In the genomic region with DNA sequence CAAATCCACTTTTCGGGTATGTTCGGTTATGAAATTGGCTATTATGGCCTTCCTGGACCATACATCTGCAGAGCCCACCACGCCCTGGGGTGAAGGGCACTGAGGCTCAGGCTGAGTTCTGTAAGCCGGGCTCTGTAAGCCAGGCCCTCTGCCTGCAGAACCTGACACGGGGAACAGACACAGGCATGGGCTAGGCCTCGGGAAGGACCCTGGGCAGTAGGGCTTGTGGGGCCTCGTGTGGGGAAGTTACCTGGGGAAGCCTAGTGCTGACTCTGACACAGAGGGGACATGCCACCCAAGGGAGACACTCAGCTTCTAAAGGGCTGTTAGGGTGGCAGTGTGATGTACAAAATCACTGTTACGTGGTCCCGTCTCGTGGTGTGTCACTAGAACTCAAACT, we compare ENCODE assay signal across 19 cellular contexts. TPM values are rescaled to one million over a fixed set of nuclear protein-coding genes. Genes with fewer than 3 reads are reported as not detected.
DNase-seq lines count a peak whose midpoint lies in the region; ATAC-seq and TF ChIP-seq lines count a peak whose summit lies in the region.
"Had no signal": no experiment of that assay in that cellular context is flagged by ENCODE, and none has a peak within 500 bp of the region (broad histone marks: within the 10 kb centered on the region; RNA-seq: fewer than 3 reads in every experiment).

No MANE protein-coding gene starts in this region.

- H3K79me2 ChIP-seq in GM23338 (replicated peaks; ENCODE audit: insufficient read depth) (no peaks in the 10 kb centered on the region), OCI-LY3 (ENCODE audit: low read length) (0 out of 2 replicates have a peak, but pooled peaks cover 5% of the 10 kb centered on the region), osteoblast (ENCODE audit: insufficient read depth, low read length) (no peaks in the 10 kb centered on the region)

- H3K9me3 Mint-ChIP-seq in GM23338 (no peaks in the 10 kb centered on the region; the same call in 2 of the 3 replicates), chondrocyte (ENCODE audit: low read depth) (no peaks in the 10 kb centered on the region)
- H3K9me3 Mint-ChIP-seq in activated naive CD4-positive, alpha-beta T cell treated with anti-CD3 and anti-CD28 coated beads for 36 hours = no peaks in the 10 kb centered on the region
- H3K9me3 Mint-ChIP-seq: CD4-positive, alpha-beta memory T cell; H9; T-cell had no signal

- H3K9ac ChIP-seq in OCI-LY3 (ENCODE audit: low read length) = peak overlapping the region; percentile 22; the same call in 1 of the 2 replicates
- H3K9ac ChIP-seq: BLaER1 had no signal

- H3K27me3 ChIP-seq in GM23338 (ENCODE audit: insufficient read depth) (no peaks in the 10 kb centered on the region), OCI-LY3 (ENCODE audit: low read depth, low read length) (no peaks in the 10 kb centered on the region), osteoblast (ENCODE audit: insufficient read depth, low read length) (no peaks in the 10 kb centered on the region)
- H3K27me3 ChIP-seq: BLaER1, SJCRH30 had no signal

- no peaks in the 10 kb centered on the region for H3K9me2 ChIP-seq in GM23338 (ENCODE audit: insufficient read depth)

- H3K4me1 ChIP-seq in GM23338 (ENCODE audit: insufficient read depth) (peaks cover 19% of the 10 kb centered on the region), OCI-LY3 (ENCODE audit: low read length) (peaks cover 38% of the 10 kb centered on the region), osteoblast (ENCODE audit: insufficient read depth, low read length) (peaks cover 17% of the 10 kb centered on the region)

- no peak overlapping the region for H2AFZ ChIP-seq in GM23338
- no peak overlapping the region for H2AFZ ChIP-seq in OCI-LY3 (ENCODE audit: low read depth, low read length)
- H2AFZ ChIP-seq in osteoblast (ENCODE audit: low read length) = no peak overlapping the region

- peaks cover 6% of the 10 kb centered on the region for H4K20me1 ChIP-seq in GM23338 (replicated peaks; ENCODE audit: insufficient read depth)
- H4K20me1 ChIP-seq in OCI-LY3 (ENCODE audit: insufficient read depth, low read length) = no peaks in the 10 kb centered on the region
- peaks cover 13% of the 10 kb centered on the region for H4K20me1 ChIP-seq in osteoblast (ENCODE audit: insufficient read depth, low read length)
- H4K20me1 ChIP-seq: BLaER1 had no signal

- H3K36me3 Mint-ChIP-seq in GM23338 (ENCODE audit: low read depth) (peaks cover 51% of the 10 kb centered on the region), chondrocyte (ENCODE audit: low read depth) (peaks cover 21% of the 10 kb centered on the region)
- H3K36me3 Mint-ChIP-seq in activated naive CD4-positive, alpha-beta T cell treated with anti-CD3 and anti-CD28 coated beads for 36 hours (ENCODE audit: low read depth) = peaks cover 10% of the 10 kb centered on the region

- no peak overlapping the region for H3K4me3 Mint-ChIP-seq in GM23338
- no peak overlapping the region for H3K4me3 Mint-ChIP-seq in chondrocyte (ENCODE audit: unreplicated experiment)
- no peak overlapping the region for H3K4me3 Mint-ChIP-seq in activated naive CD4-positive, alpha-beta T cell treated with anti-CD3 and anti-CD28 coated beads for 36 hours
- H3K4me3 Mint-ChIP-seq: CD4-positive, alpha-beta memory T cell; H9; T-cell had no signal

- H3K9me3 ChIP-seq in OCI-LY3 (ENCODE audit: insufficient read depth, low read length) (no peaks in the 10 kb centered on the region), osteoblast (ENCODE audit: low read depth, low read length) (no peaks in the 10 kb centered on the region)
- H3K9me3 ChIP-seq: BLaER1, SJCRH30 had no signal

- H3K27ac Mint-ChIP-seq in GM23338 (no peak overlapping the region), chondrocyte (ENCODE audit: unreplicated experiment) (no peak overlapping the region)
- H3K27ac Mint-ChIP-seq in activated naive CD4-positive, alpha-beta T cell treated with anti-CD3 and anti-CD28 coated beads for 36 hours = no peak overlapping the region

- ATAC-seq in GM23338 (peak; percentile 9), Right ventricle myocardium inferior (no peak)

- peak overlapping the region; percentile 15; the same call in 1 of the 2 replicates for H3K4me2 ChIP-seq in GM23338
- H3K4me2 ChIP-seq in OCI-LY3 (ENCODE audit: low read length) = no peak overlapping the region; the same call in 1 of the 2 replicates
- H3K4me2 ChIP-seq in osteoblast (ENCODE audit: insufficient read depth, low read length) = no peak overlapping the region

- H3K27ac ChIP-seq in GM23338 (ENCODE audit: low read depth) = no peak overlapping the region
- peak overlapping the region; percentile 81 for H3K27ac ChIP-seq in OCI-LY3 (ENCODE audit: low read length)
- no peak overlapping the region for H3K27ac ChIP-seq in osteoblast (ENCODE audit: low read depth, low read length)
- H3K27ac ChIP-seq: SJCRH30 had no signal

- CTCF ChIA-PET in activated naive CD4-positive, alpha-beta T cell treated with anti-CD3 and anti-CD28 coated beads for 36 hours (lab: Charles Lee) = no interaction called here

- H3K27me3 Mint-ChIP-seq in GM23338 (ENCODE audit: insufficient read depth, low read depth, poor library complexity) = peaks cover 13% of the 10 kb centered on the region
- no peaks in the 10 kb centered on the region for H3K27me3 Mint-ChIP-seq in chondrocyte (ENCODE audit: low read depth)
- H3K27me3 Mint-ChIP-seq in activated naive CD4-positive, alpha-beta T cell treated with anti-CD3 and anti-CD28 coated beads for 36 hours (ENCODE audit: low read depth) = no peaks in the 10 kb centered on the region
- H3K27me3 Mint-ChIP-seq: CD4-positive, alpha-beta memory T cell; T-cell had no signal

- H3K4me1 Mint-ChIP-seq in GM23338 (peaks cover 42% of the 10 kb centered on the region), chondrocyte (ENCODE audit: low read depth) (peaks cover 20% of the 10 kb centered on the region)
- H3K4me1 Mint-ChIP-seq in activated naive CD4-positive, alpha-beta T cell treated with anti-CD3 and anti-CD28 coated beads for 36 hours (ENCODE audit: low read depth) = peaks cover 4% of the 10 kb centered on the region

- DNase-seq in GM23338 (ENCODE audit: low spot score) (no peak), chondrocyte (ENCODE audit: low spot score) (peak; percentile 57), osteoblast (ENCODE audit: insufficient read length, low spot score, missing footprints) (peak; percentile 62), NCI-H2029 treated with DMSO at 0.1 percent for 48 hours (lab: John Stamatoyannopoulos, UW) (no peak), NCI-H774 (lab: John Stamatoyannopoulos, UW) (no peak), Right ventricle myocardium inferior (ENCODE audit: missing footprints) (no peak)
- no peak for DNase-seq in activated naive CD4-positive, alpha-beta T cell treated with anti-CD3 and anti-CD28 coated beads for 36 hours
- DNase-seq: CD4-positive, alpha-beta memory T cell; COR-L47; H9; MV-4-11; NCI-H1105 treated with DMSO at 0.1 percent for 48 hours; NCI-H146; NCI-H2029; NCI-H446 treated with DMSO at 0.1 percent for 48 hours; SJCRH30; T-cell had no signal

- intact Hi-C loops in activated naive CD4-positive, alpha-beta T cell treated with anti-CD3 and anti-CD28 coated beads for 36 hours (cut with micrococcal nuclease) = no loop called here
- intact Hi-C loops in Right ventricle myocardium inferior (cut with DNase I) = no loop called here

- TF ChIP-seq CTCF in GM23338 (conservative IDR thresholded peaks at IDR 0.05; ENCODE audit: low read depth in 2 of 2) (no peak), OCI-LY3 (IDR thresholded peaks at IDR 0.05; ENCODE audit: low read depth, low read length) (no peak), chondrocyte (IDR thresholded peaks at IDR 0.05) (no peak), osteoblast (IDR thresholded peaks at IDR 0.05; ENCODE audit: extremely low read depth, low read depth, low read length) (no peak)

- peaks cover 58% of the 10 kb centered on the region; the same call in 1 of the 2 replicates for H3F3A ChIP-seq in GM23338 (replicated peaks; ENCODE audit: low read depth)

- H3K4me3 ChIP-seq in GM23338 (no peak overlapping the region), OCI-LY3 (ENCODE audit: low read length) (no peak overlapping the region), osteoblast (ENCODE audit: insufficient read depth, low read length) (no peak overlapping the region)
- H3K4me3 ChIP-seq: BLaER1, SJCRH30 had no signal

- H3K36me3 ChIP-seq in GM23338 (ENCODE audit: insufficient read depth) = peaks cover 33% of the 10 kb centered on the region
- peaks cover 71% of the 10 kb centered on the region for H3K36me3 ChIP-seq in OCI-LY3 (replicated peaks; ENCODE audit: low read depth, low read length)
- peaks cover 48% of the 10 kb centered on the region for H3K36me3 ChIP-seq in osteoblast (ENCODE audit: insufficient read depth, low read length)

TF ChIP-seq in GM23338, 12 proteins besides CTCF, POLR2A, EP300 and RAD21 (continues in another document):
- TF ChIP-seq ZNF114 (CRISPR knock-in tag; IDR thresholded peaks at IDR 0.05) = no peak

RNA-seq across cellular contexts. Expression of a gene that starts 23.4 kb away (rescaled TPM):
- 18.8 and 19.3 TPM in 2 replicates for total RNA-seq in GM23338 (2014; rRNA removed; shearing (Covaris generic))
- 5.4 and 5.8 TPM in 2 replicates for polyA plus RNA-seq in GM23338 (2016; fragmentation: Nextera tagmentation; extraction: Ambion mirVana)
- total RNA-seq in chondrocyte (12.7 to 20.0 TPM (median 13.0 TPM) in 3 replicates), osteoblast (13.0 TPM in 2 replicates), Right ventricle myocardium inferior (6.0 TPM)
- 1 to 10 TPM; 5.4 to 5.5 TPM for total RNA-seq in activated naive CD4-positive, alpha-beta T cell treated with anti-CD3 and anti-CD28 coated beads for 36 hours

RNA-seq across cellular contexts. Expression of a gene that starts 41.3 kb away (rescaled TPM):
- total RNA-seq in GM23338 (2014; rRNA removed; shearing (Covaris generic)) = 147 and 162 TPM in 2 replicates
- 61.5 and 72.4 TPM in 2 replicates for polyA plus RNA-seq in GM23338 (2016; fragmentation: Nextera tagmentation; extraction: Ambion mirVana)
- total RNA-seq in chondrocyte = 41.6 to 53.8 TPM (median 42.5 TPM) in 3 replicates
- total RNA-seq in osteoblast = 44.8 and 46.3 TPM in 2 replicates
- 10 to 100 TPM; 49.5 to 50.3 TPM for total RNA-seq in activated naive CD4-positive, alpha-beta T cell treated with anti-CD3 and anti-CD28 coated beads for 36 hours
- 33.5 TPM for total RNA-seq in Right ventricle myocardium inferior

RNA-seq across cellular contexts. Expression of a gene that starts 52.9 kb away (rescaled TPM):
- total RNA-seq in GM23338 (2014; rRNA removed; shearing (Covaris generic)) = 102 and 106 TPM in 2 replicates
- polyA plus RNA-seq in GM23338 (2016; fragmentation: Nextera tagmentation; extraction: Ambion mirVana) = 41.7 and 41.8 TPM in 2 replicates
- total RNA-seq in chondrocyte (26.3 to 30.7 TPM (median 29.7 TPM) in 3 replicates), osteoblast (34.4 and 37.1 TPM in 2 replicates), Right ventricle myocardium inferior (16.1 TPM)
- 10 to 100 TPM; 32.7 to 34.0 TPM for total RNA-seq in activated naive CD4-positive, alpha-beta T cell treated with anti-CD3 and anti-CD28 coated beads for 36 hours

Comparison
In these comparisons a context has a peak if more than half of its experiments do, and no peak if none do; other contexts are left out.
1. DNase-seq: peak in chondrocyte (single experiment) and osteoblast (single experiment); none in GM23338 (single experiment), NCI-H2029 treated with DMSO at 0.1 percent for 48 hours (single experiment), activated naive CD4-positive, alpha-beta T cell treated with anti-CD3 and anti-CD28 coated beads for 36 hours (single experiment), NCI-H774 (single experiment) and Right ventricle myocardium inferior (single experiment).